ENCODE assay signal across 19 cellular contexts in the genomic region with DNA sequence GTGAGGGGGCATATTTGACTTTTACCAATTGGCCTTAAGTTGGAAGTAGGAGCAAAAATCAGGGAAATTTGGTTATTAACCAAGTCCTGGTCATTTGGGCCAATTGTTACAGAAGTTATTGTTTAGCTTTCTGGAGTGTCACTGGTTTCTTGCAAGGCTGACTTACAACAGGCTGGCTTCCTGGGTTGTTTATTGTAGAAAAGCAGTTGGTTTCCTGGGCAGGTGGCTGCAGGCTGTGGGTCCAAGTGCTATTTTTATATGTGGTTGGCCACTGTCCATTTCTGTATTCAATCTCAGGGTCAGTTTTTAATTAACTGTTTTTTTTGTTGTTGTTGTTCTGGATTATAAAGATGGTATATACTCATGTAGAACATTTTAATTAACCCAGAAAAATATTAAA.
DNase-seq lines count a peak whose midpoint lies in the region; ATAC-seq and TF ChIP-seq lines count a peak whose summit lies in the region.
"Had no signal": no experiment of that assay in that cellular context is flagged by ENCODE, and none has a peak within 500 bp of the region (broad histone marks: within the 10 kb centered on the region; RNA-seq: fewer than 3 reads in every experiment).

No MANE protein-coding gene starts in this region.

- no peaks in the 10 kb centered on the region for H3K79me2 ChIP-seq in Loucy (ENCODE audit: insufficient read depth, low read length)

- no peaks in the 10 kb centered on the region for H4K20me1 ChIP-seq in Loucy (ENCODE audit: insufficient read depth, low read length, poor library complexity, severe bottlenecking)

- TF ChIP-seq CTCF in GM12865 (IDR thresholded peaks at IDR 0.05; ENCODE audit: insufficient read depth, low read depth, low read length, missing control alignments) (no peak), Loucy (conservative IDR thresholded peaks at IDR 0.05; ENCODE audit: low read length) (no peak), endothelial cell (IDR thresholded peaks at IDR 0.05; ENCODE audit: unreplicated experiment) (no peak)

- DNase-seq in GM12865 (ENCODE audit: low read depth) = peak; percentile 29
- DNase-seq in cerebellar cortex (ENCODE audit: low spot score) = peak; percentile 66
- DNase-seq in endothelial cell (ENCODE audit: low spot score) = no peak
- no peak for DNase-seq in DMS53 (lab: John Stamatoyannopoulos, UW)
- DNase-seq in pons (ENCODE audit: low spot score) = no peak
- DNase-seq: CD4-positive, CD25-positive, alpha-beta regulatory T cell; DMS79 treated with DMSO at 0.1 percent for 48 hours; Kasumi-1; NCI-H1436 treated with DMSO at 0.1 percent for 48 hours; NCI-H510A; NCI-H82; Peyer's patch; SK-N-SH; T-helper 1 cell; T1000 had no signal

- peak; percentile 70 for ATAC-seq in GM21423 (IDR thresholded peaks at IDR 0.05; ENCODE audit: unreplicated experiment)
- ATAC-seq in HG02763 (IDR thresholded peaks at IDR 0.05; ENCODE audit: unreplicated experiment) = no peak

- no peaks in the 10 kb centered on the region for H3K36me3 ChIP-seq in Loucy (ENCODE audit: insufficient read depth, low read length)
- H3K36me3 ChIP-seq: HAP-1, Peyer's patch had no signal

- no peak overlapping the region for H3K4me3 Mint-ChIP-seq in endothelial cell (ENCODE audit: unreplicated experiment)
- H3K4me3 Mint-ChIP-seq: CD4-positive, CD25-positive, alpha-beta regulatory T cell had no signal

- H3K4me1 Mint-ChIP-seq in endothelial cell (ENCODE audit: unreplicated experiment) = peaks cover 5% of the 10 kb centered on the region
- H3K4me1 Mint-ChIP-seq: CD4-positive, CD25-positive, alpha-beta regulatory T cell had no signal

- no peaks in the 10 kb centered on the region for H3K27me3 ChIP-seq in Loucy (ENCODE audit: insufficient read depth, low read length, poor library complexity, severe bottlenecking)
- H3K27me3 ChIP-seq: Peyer's patch had no signal

- peaks cover 24% of the 10 kb centered on the region for H3K4me1 ChIP-seq in Loucy (ENCODE audit: insufficient read depth, low read length, poor library complexity, severe bottlenecking)
- H3K4me1 ChIP-seq: HAP-1, Peyer's patch had no signal

- H3K27me3 Mint-ChIP-seq in endothelial cell (ENCODE audit: unreplicated experiment) = peaks cover 2% of the 10 kb centered on the region

- H3K27ac Mint-ChIP-seq in endothelial cell (ENCODE audit: unreplicated experiment) = no peak overlapping the region
- H3K27ac Mint-ChIP-seq: CD4-positive, CD25-positive, alpha-beta regulatory T cell had no signal

- peak overlapping the region; percentile 36 for H3K4me2 ChIP-seq in Loucy (ENCODE audit: low read depth, low read length, poor library complexity, severe bottlenecking)
- H3K4me2 ChIP-seq: SK-N-SH had no signal

- H3K9ac ChIP-seq in Loucy (ENCODE audit: low read depth, low read length, poor library complexity, severe bottlenecking) = no peak overlapping the region
- H3K9ac ChIP-seq: SK-N-SH had no signal

- H3K36me3 Mint-ChIP-seq in endothelial cell (ENCODE audit: low read depth, unreplicated experiment) = no peaks in the 10 kb centered on the region
- H3K36me3 Mint-ChIP-seq: CD4-positive, CD25-positive, alpha-beta regulatory T cell had no signal

- no peaks in the 10 kb centered on the region for H3K9me2 ChIP-seq in Loucy (replicated peaks; ENCODE audit: low read depth, low read length)
- H3K9me2 ChIP-seq: SK-N-SH had no signal

- no peaks in the 10 kb centered on the region for H3K9me3 ChIP-seq in Loucy (ENCODE audit: insufficient read depth, low read depth, low read length)
- H3K9me3 ChIP-seq: HAP-1, Peyer's patch, SK-N-SH had no signal

- no peak overlapping the region for H3K4me3 ChIP-seq in GM12865 (ENCODE audit: low read depth, low read length)
- no peak overlapping the region for H3K4me3 ChIP-seq in Loucy (ENCODE audit: low read length, poor library complexity, severe bottlenecking)
- H3K4me3 ChIP-seq: HAP-1, Peyer's patch had no signal

- no peaks in the 10 kb centered on the region for H3F3A ChIP-seq in Loucy (ENCODE audit: low read depth)

- H2AFZ ChIP-seq in Loucy (ENCODE audit: low read length) = 0 out of 2 replicates have a peak overlapping the region, but pooled peaks have one; percentile 9

- no peaks in the 10 kb centered on the region for H3K9me3 Mint-ChIP-seq in endothelial cell (ENCODE audit: unreplicated experiment)

Comparison
In these comparisons a context has a peak if more than half of its experiments do, and no peak if none do; other contexts are left out.
1. DNase-seq: peak in GM12865 (single experiment) and cerebellar cortex (single experiment); none in endothelial cell (single experiment), DMS53 (single experiment) and pons (single experiment).